8 cellular contexts compared by ENCODE assay signal in the genomic region with DNA sequence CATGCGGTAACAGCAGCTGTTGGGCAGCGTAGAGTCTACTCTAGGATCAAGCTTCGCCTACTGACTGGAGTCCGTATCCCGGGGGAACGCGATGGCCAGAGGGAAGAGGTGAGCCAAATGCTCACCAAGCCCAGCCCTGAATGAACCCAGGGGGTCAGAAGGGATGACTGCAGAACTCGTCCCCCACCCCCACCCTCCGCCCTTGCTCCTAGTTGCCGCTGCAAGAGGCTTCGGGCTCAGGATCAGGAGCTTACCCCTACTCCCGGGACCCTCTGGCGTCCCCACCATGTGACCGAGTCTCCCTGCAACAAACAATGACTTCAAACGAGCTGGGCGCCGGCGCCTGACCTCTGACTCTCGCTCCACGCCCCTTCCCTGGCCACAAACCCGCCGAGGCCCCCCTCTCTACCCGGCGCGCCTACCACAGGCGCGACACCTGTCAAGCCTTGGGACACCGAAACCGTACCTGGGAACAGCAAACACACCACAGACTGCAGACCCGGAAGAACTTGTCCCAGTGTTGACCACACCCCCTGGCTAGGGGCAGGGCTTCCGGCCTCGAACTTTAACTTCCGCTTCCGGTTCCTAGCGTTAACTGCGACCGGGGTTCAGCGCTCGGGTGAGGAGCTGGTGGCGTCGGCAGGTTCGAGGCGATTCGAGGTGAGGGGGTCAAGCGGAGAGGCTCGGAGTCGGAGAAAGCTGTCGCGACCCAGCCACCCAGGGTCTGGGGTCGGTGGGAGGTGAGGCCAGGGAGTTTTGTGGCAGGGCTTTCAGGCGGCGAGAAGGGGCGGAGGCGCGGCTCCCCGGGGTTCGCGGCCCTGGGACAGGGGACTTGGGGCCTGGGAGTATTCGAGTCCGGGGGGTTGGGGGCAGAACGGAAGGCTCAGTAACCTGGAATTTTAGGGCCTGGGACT. TPM values are rescaled to one million over a fixed set of nuclear protein-coding genes. Genes with fewer than 3 reads are reported as not detected.
A peak's percentile ranks its signal among the peaks of the same experiment; 100 is the strongest.
DNase-seq lines count a peak whose midpoint lies in the region; ATAC-seq and TF ChIP-seq lines count a peak whose summit lies in the region.

Gene UBL5, plus strand, starts transcription at position 594 of the 914 bp plus-strand sequence. CDS start 420 bp downstream, outside the sequence.

- H3K27me3 ChIP-seq in fibroblast of lung (ENCODE audit: control insufficient read depth, insufficient read depth, low read length) = no peaks in the 10 kb centered on the region
- no peaks in the 10 kb centered on the region for H3K27me3 ChIP-seq in naive thymus-derived CD4-positive, alpha-beta T cell (ENCODE audit: control insufficient read depth in 2 of 2, insufficient read depth in 2 of 2, low read length in 2 of 2)

- peak within 1 kb of the TSS; percentile 88 to 100 (median 96) for H3K4me3 ChIP-seq in fibroblast of lung (replicated peaks in 1 of 4; ENCODE audit: control extremely low read depth in 1 of 4, insufficient read depth in 1 of 4, low read depth in 3 of 4, low read length in 4 of 4)
- peak within 1 kb of the TSS; percentile 97 for H3K4me3 ChIP-seq in naive thymus-derived CD4-positive, alpha-beta T cell (ENCODE audit: low read length)

- H3K36me3 Mint-ChIP-seq in activated T-helper 17 cell treated with anti-CD3 and anti-CD28 coated beads, Interleukin-2, amount 50 U/mL, for 72 hours (ENCODE audit: low read depth) = peaks cover 36% of the 10 kb centered on the region
- H3K36me3 Mint-ChIP-seq in naive thymus-derived CD4-positive, alpha-beta T cell = peaks cover 0 to 16% (median 4%) of the 10 kb centered on the region in 5 donors
- peaks cover 13% of the 10 kb centered on the region for H3K36me3 Mint-ChIP-seq in stimulated activated memory B cell treated with anti-CD40 and anti-IgM and Interleukin-4, amounts not matched to agents 10 μg/mL and 1 μg/mL and 100 μg/mL, for 72 hours

- H4K20me1 ChIP-seq in fibroblast of lung (ENCODE audit: control insufficient read depth, extremely low read depth, insufficient read depth, low read length) = peaks cover 3% of the 10 kb centered on the region

- peak within 1 kb of the TSS; percentile 96 for H3K4me3 Mint-ChIP-seq in activated T-helper 17 cell treated with anti-CD3 and anti-CD28 coated beads, Interleukin-2, amount 50 U/mL, for 72 hours
- peak within 1 kb of the TSS; percentile 90 to 100 (median 99) for H3K4me3 Mint-ChIP-seq in naive thymus-derived CD4-positive, alpha-beta T cell
- H3K4me3 Mint-ChIP-seq in stimulated activated memory B cell treated with anti-CD40 and anti-IgM and Interleukin-4, amounts not matched to agents 10 μg/mL and 1 μg/mL and 100 μg/mL, for 72 hours = peak within 1 kb of the TSS; percentile 98

- peaks cover 3% of the 10 kb centered on the region for H3K36me3 ChIP-seq in fibroblast of lung (ENCODE audit: control insufficient read depth, insufficient read depth, low read length)
- H3K36me3 ChIP-seq in naive thymus-derived CD4-positive, alpha-beta T cell (ENCODE audit: control insufficient read depth in 2 of 3, insufficient read depth in 3 of 3, low read length in 3 of 3) = peaks cover 0 to 19% (median 0%) of the 10 kb centered on the region in 3 experiments

- peak within 1 kb of the TSS; percentile 84 for H2AFZ ChIP-seq in fibroblast of lung (ENCODE audit: low read length)

- peaks cover 11% of the 10 kb centered on the region for H3K4me1 Mint-ChIP-seq in activated T-helper 17 cell treated with anti-CD3 and anti-CD28 coated beads, Interleukin-2, amount 50 U/mL, for 72 hours
- peaks cover 15 to 45% (median 27%) of the 10 kb centered on the region in 7 donors for H3K4me1 Mint-ChIP-seq in naive thymus-derived CD4-positive, alpha-beta T cell
- peaks cover 21% of the 10 kb centered on the region for H3K4me1 Mint-ChIP-seq in stimulated activated memory B cell treated with anti-CD40 and anti-IgM and Interleukin-4, amounts not matched to agents 10 μg/mL and 1 μg/mL and 100 μg/mL, for 72 hours

- DNase-seq in EH (ENCODE audit: low read depth) (peak; percentile 87), H4 (ENCODE audit: low spot score) (peak; percentile 80), LoVo (ENCODE audit: low spot score) (peak; percentile 93), RWPE1 (ENCODE audit: low spot score) (peak; percentile 94), fibroblast of lung (ENCODE audit: low read depth in 2 of 2) (peak; percentile 77 to 84)
- peak; percentile 72 to 91 (median 89) for DNase-seq in naive thymus-derived CD4-positive, alpha-beta T cell

- H3K27ac Mint-ChIP-seq in activated T-helper 17 cell treated with anti-CD3 and anti-CD28 coated beads, Interleukin-2, amount 50 U/mL, for 72 hours = peak within 1 kb of the TSS; percentile 97
- H3K27ac Mint-ChIP-seq in naive thymus-derived CD4-positive, alpha-beta T cell = peak within 1 kb of the TSS; percentile 83 to 99 (median 98)
- peak within 1 kb of the TSS; percentile 96 for H3K27ac Mint-ChIP-seq in stimulated activated memory B cell treated with anti-CD40 and anti-IgM and Interleukin-4, amounts not matched to agents 10 μg/mL and 1 μg/mL and 100 μg/mL, for 72 hours

- H3K27me3 Mint-ChIP-seq in activated T-helper 17 cell treated with anti-CD3 and anti-CD28 coated beads, Interleukin-2, amount 50 U/mL, for 72 hours = no peaks in the 10 kb centered on the region
- no peaks in the 10 kb centered on the region for H3K27me3 Mint-ChIP-seq in naive thymus-derived CD4-positive, alpha-beta T cell
- H3K27me3 Mint-ChIP-seq in stimulated activated memory B cell treated with anti-CD40 and anti-IgM and Interleukin-4, amounts not matched to agents 10 μg/mL and 1 μg/mL and 100 μg/mL, for 72 hours = no peaks in the 10 kb centered on the region

- no peaks in the 10 kb centered on the region for H3K9me3 Mint-ChIP-seq in activated T-helper 17 cell treated with anti-CD3 and anti-CD28 coated beads, Interleukin-2, amount 50 U/mL, for 72 hours
- peaks cover 0 to 1% (median 0%) of the 10 kb centered on the region in 11 donors for H3K9me3 Mint-ChIP-seq in naive thymus-derived CD4-positive, alpha-beta T cell
- no peaks in the 10 kb centered on the region for H3K9me3 Mint-ChIP-seq in stimulated activated memory B cell treated with anti-CD40 and anti-IgM and Interleukin-4, amounts not matched to agents 10 μg/mL and 1 μg/mL and 100 μg/mL, for 72 hours

- POLR2A ChIA-PET in RWPE1 (lab: Yijun Ruan, JAX; ENCODE audit: low non-redundant PET) = no interaction called here
- POLR2A ChIA-PET in naive thymus-derived CD4-positive, alpha-beta T cell (lab: Charles Lee) = interaction anchor here (0.5 to 2.2 kb wide), 16 partner anchors 7 to 502 kb away, joined by 3 to 12 read pairs (median 4); partner anchors contain the start of genes FBXL12 and ZNF846

- H3K27ac ChIP-seq in RWPE1 = peak within 1 kb of the TSS; percentile 73
- H3K27ac ChIP-seq in fibroblast of lung (ENCODE audit: insufficient read depth, low read length) = peak within 1 kb of the TSS; percentile 73
- H3K27ac ChIP-seq in naive thymus-derived CD4-positive, alpha-beta T cell (ENCODE audit: low read depth, low read length) = peak within 1 kb of the TSS; percentile 87

- intact Hi-C loops in naive thymus-derived CD4-positive, alpha-beta T cell (cut with micrococcal nuclease) = loop anchor here (1.0 kb wide), 4 partner anchors 8 to 206 kb away; partner anchors contain the start of genes FBXL12 (in 2 of the 2), PIN1 (in 2 of the 2), ZNF561 (in 1 of the 2) and ZNF846 (in 1 of the 2)

- peaks cover 6% of the 10 kb centered on the region for H3K4me1 ChIP-seq in fibroblast of lung (ENCODE audit: control insufficient read depth, extremely low read depth, insufficient read depth, low read length)
- H3K4me1 ChIP-seq in naive thymus-derived CD4-positive, alpha-beta T cell (ENCODE audit: control insufficient read depth in 2 of 2, insufficient read depth in 2 of 2, low read length in 2 of 2) = peaks cover 14 to 16% of the 10 kb centered on the region in 2 donors

- H3K4me2 ChIP-seq in fibroblast of lung (ENCODE audit: extremely low read depth, insufficient read depth, low read length) = peak within 1 kb of the TSS; percentile 95

- H3K9me3 ChIP-seq in fibroblast of lung (ENCODE audit: control insufficient read depth, insufficient read depth, low read depth, low read length) = no peaks in the 10 kb centered on the region
- H3K9me3 ChIP-seq in naive thymus-derived CD4-positive, alpha-beta T cell (ENCODE audit: control insufficient read depth in 2 of 3, low read length in 3 of 3) = no peaks in the 10 kb centered on the region

- peak; percentile 100 for ATAC-seq in activated T-helper 17 cell treated with anti-CD3 and anti-CD28 coated beads, Interleukin-2, amount 50 U/mL, for 72 hours (replicated peaks)
- ATAC-seq in naive thymus-derived CD4-positive, alpha-beta T cell = peak; percentile 98
- ATAC-seq in stimulated activated memory B cell treated with anti-CD40 and anti-IgM and Interleukin-4, amounts not matched to agents 10 μg/mL and 1 μg/mL and 100 μg/mL, for 72 hours = peak; percentile 99

- H3K9ac ChIP-seq in fibroblast of lung (ENCODE audit: insufficient read depth, low read length) = peak within 1 kb of the TSS; percentile 87

- no peak for TF ChIP-seq CTCF in RWPE1 (conservative IDR thresholded peaks at IDR 0.05; ENCODE audit: low read depth)
- no peak for TF ChIP-seq CTCF in fibroblast of lung (conservative IDR thresholded peaks at IDR 0.05 in 1 of 2, IDR thresholded peaks at IDR 0.05 in 1 of 2; ENCODE audit: low read depth in 1 of 2, low read length in 2 of 2)

- CTCF ChIA-PET in RWPE1 (lab: Yijun Ruan, JAX) = interaction anchor here (0.5 to 0.6 kb wide), 4 partner anchors 21 to 285 kb away, joined by 3 to 4 read pairs (median 3); no protein-coding TSS in a partner anchor
- CTCF ChIA-PET in naive thymus-derived CD4-positive, alpha-beta T cell (lab: Charles Lee) = interaction anchor here (0.6 to 2.1 kb wide), 4 partner anchors 30 to 202 kb away, joined by 3 to 8 read pairs (median 4); no protein-coding TSS in a partner anchor

- peaks cover 35% of the 10 kb centered on the region for H3K79me2 ChIP-seq in fibroblast of lung (ENCODE audit: control insufficient read depth, insufficient read depth, low read length)

RNA-seq across cellular contexts. Expression of gene UBL5, which starts in this region (rescaled TPM):
- total RNA-seq in H4 (2014; rRNA removed; shearing (Covaris generic)) = 598 and 736 TPM in 2 replicates
- 100 to 1,000 TPM; 247 to 395 TPM for total RNA-seq in activated T-helper 17 cell treated with anti-CD3 and anti-CD28 coated beads, Interleukin-2, amount 50 U/mL, for 72 hours
- total RNA-seq in fibroblast of lung = 151 and 154 TPM in 2 replicates
- 1,038 and 1,336 TPM in 2 replicates for polyA plus RNA-seq in fibroblast of lung
- polyA plus RNA-seq in fibroblast of lung (2012) = 594 and 704 TPM in 2 replicates
- 55.7 and 76.6 TPM in 2 replicates for polyA minus RNA-seq in fibroblast of lung (ENCODE audit: low replicate concordance)
- total RNA-seq in naive thymus-derived CD4-positive, alpha-beta T cell = 100 to 1,000 TPM; 182 to 375 (median 198) TPM
- 100 to 1,000 TPM; 613 to 717 TPM for polyA plus RNA-seq in naive thymus-derived CD4-positive, alpha-beta T cell

Comparison
In these comparisons a context has a peak if more than half of its experiments do, and no peak if none do; other contexts are left out.
1. Peak in every context shown above with its lines: DNase-seq, ATAC-seq, H3K4me3 ChIP-seq and H3K27ac ChIP-seq.